In the genomic region with DNA sequence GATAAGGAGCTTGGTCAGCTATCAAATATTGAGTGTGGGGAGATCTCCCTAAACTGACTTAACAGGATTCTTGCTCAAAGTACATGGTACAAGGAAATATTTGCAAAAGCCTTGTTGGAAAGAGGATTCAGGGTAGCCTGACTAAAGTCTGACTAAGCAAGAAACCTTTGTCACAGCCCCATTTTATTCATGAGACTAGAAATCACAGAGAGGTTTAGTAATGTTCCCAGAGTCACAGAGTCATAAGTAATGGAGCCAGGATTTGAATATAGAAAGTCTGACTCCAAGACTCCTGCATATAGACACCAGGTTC, we compare ENCODE assay signal across 24 cellular contexts. TPM values are rescaled to one million over a fixed set of nuclear protein-coding genes. Genes with fewer than 3 reads are reported as not detected.
"Had no signal": no experiment of that assay in that cellular context is flagged by ENCODE, and none has a peak within 500 bp of the region (broad histone marks: within the 10 kb centered on the region; RNA-seq: fewer than 3 reads in every experiment).

No MANE protein-coding gene starts in this region.

- H3K9me3 ChIP-seq: Peyer's patch, SJSA1 had no signal

- H3K4me1 ChIP-seq: Peyer's patch, SJSA1 had no signal

- DNase-seq: activated CD4-positive, alpha-beta memory T cell treated with anti-CD3 and anti-CD28 coated beads for 36 hours; activated CD4-positive, alpha-beta T cell treated with anti-CD3 and anti-CD28 coated beads, Interleukin-2, amount 10 ng/mL, durations not matched to agents 7 days and 5 days; activated CD4-positive, CD25-positive, alpha-beta regulatory T cell; activated gamma-delta T cell; activated naive CD4-positive, alpha-beta T cell treated with anti-CD3 and anti-CD28 coated beads for 36 hours; activated T-cell treated with anti-CD3 and anti-CD28 coated beads for 4 hours; activated T-cell treated with anti-CD3 and anti-CD28 coated beads, Interleukin-2, amount 50 U/mL, for 48 hours; amygdala; brain microvascular endothelial cell; Kasumi-1; KBM-7; NCI-H1048; NCI-H2107; NCI-H526; NCI-H82; NK-92 treated with Interleukin-12 subunit alpha and Interleukin-12 subunit beta, amount 100 ng/mL, for 24 hours; Peyer's patch; SHP77 had no signal

- H3K36me3 ChIP-seq: brain microvascular endothelial cell, Peyer's patch, SJSA1 had no signal

- H3K27me3 ChIP-seq: brain microvascular endothelial cell, Peyer's patch, SJSA1 had no signal

- H3K4me3 ChIP-seq: Peyer's patch, SJSA1 had no signal

- H3K27ac ChIP-seq: brain microvascular endothelial cell, Peyer's patch, SJSA1 had no signal

RNA-seq across cellular contexts. Expression of a gene that starts 29.4 kb away (rescaled TPM):
- total RNA-seq: activated CD4-positive, alpha-beta memory T cell treated with anti-CD3 and anti-CD28 coated beads for 36 hours; activated CD4-positive, alpha-beta T cell treated with anti-CD3 and anti-CD28 coated beads, Interleukin-2, amount 10 ng/mL, durations not matched to agents 7 days and 5 days; activated CD8-positive, alpha-beta memory T cell treated with anti-CD3 and anti-CD28 coated beads for 36 hours; activated naive CD4-positive, alpha-beta T cell treated with anti-CD3 and anti-CD28 coated beads for 36 hours; activated T-helper 17 cell treated with anti-CD3 and anti-CD28 coated beads, Interleukin-2, amount 50 U/mL, for 72 hours; cardiac septum; chondrocyte; NCI-H460; SJSA1 had no signal
